In genomic region chr1:16372535-16373340, GRCh38 we compare ENCODE assay signal across 13 cellular contexts. TPM values are rescaled to one million over a fixed set of nuclear protein-coding genes. Genes with fewer than 3 reads are reported as not detected.
DNase-seq lines count a peak whose midpoint lies in the region; ATAC-seq lines count a peak whose summit lies in the region.
"Had no signal": no experiment of that assay in that cellular context is flagged by ENCODE, and none has a peak within 500 bp of the region (broad histone marks: within the 10 kb centered on the region; RNA-seq: fewer than 3 reads in every experiment).

No MANE protein-coding gene starts in this region.

- H3K4me3 Mint-ChIP-seq in activated naive CD8-positive, alpha-beta T cell treated with anti-CD3 and anti-CD28 coated beads, Interleukin-2, amount 50 U/mL, for 24 hours = peak overlapping the region; percentile 55

- H3K27ac Mint-ChIP-seq in activated naive CD8-positive, alpha-beta T cell treated with anti-CD3 and anti-CD28 coated beads, Interleukin-2, amount 50 U/mL, for 24 hours = peak overlapping the region; percentile 74

- H3K9me3 ChIP-seq in mesenchymal stem cell (ENCODE audit: control insufficient read depth, low read length) = no peaks in the 10 kb centered on the region
- H3K9me3 ChIP-seq: ascending aorta, BLaER1 had no signal

- DNase-seq in EH (ENCODE audit: low read depth) = peak; percentile 63
- no peak for DNase-seq in activated naive CD8-positive, alpha-beta T cell treated with anti-CD3 and anti-CD28 coated beads, Interleukin-2, amount 50 U/mL, for 24 hours
- no peak for DNase-seq in mesenchymal stem cell
- no peak for DNase-seq in GM19240 (ENCODE audit: insufficient read length, low spot score)
- DNase-seq in posterior vena cava (ENCODE audit: low spot score) = no peak
- DNase-seq: Karpas-422; NCI-H2081 treated with DMSO at 0.1 percent for 48 hours; stimulated activated CD4-positive, alpha-beta T cell treated with anti-CD3 and anti-CD28 coated beads, Interleukin-4, amount 100 ng/mL, for 1 hour had no signal

- no peaks in the 10 kb centered on the region for H3K79me1 ChIP-seq in mesenchymal stem cell (replicated peaks; ENCODE audit: low read length, poor library complexity, severe bottlenecking)

- H3K4me1 ChIP-seq in ACC112 (ENCODE audit: control insufficient read depth, insufficient read depth, low read length, unreplicated experiment) (peaks cover 67% of the 10 kb centered on the region), mesenchymal stem cell (ENCODE audit: control insufficient read depth, insufficient read depth, low read depth, low read length) (peaks cover 30% of the 10 kb centered on the region)

- peak overlapping the region; percentile 24 for H3K4me2 ChIP-seq in mesenchymal stem cell (ENCODE audit: low read length, poor library complexity, severe bottlenecking)
- H3K4me2 ChIP-seq: BLaER1 had no signal

- H4K8ac ChIP-seq in mesenchymal stem cell (ENCODE audit: low read length) = no peak overlapping the region

- H3K4me3 ChIP-seq in ACC112 (ENCODE audit: low read depth, low read length) = 0 out of 2 replicates have a peak overlapping the region, but pooled peaks have one; percentile 35
- H3K4me3 ChIP-seq in mesenchymal stem cell (ENCODE audit: insufficient read depth in 1 of 2, low read depth in 1 of 2, low read length in 2 of 2) = no peak overlapping the region
- H3K4me3 ChIP-seq: ascending aorta, BLaER1 had no signal

- 89% methylated on average over 5 of the region's 5 CpGs for WGBS in mesenchymal stem cell

- H2BK5ac ChIP-seq in mesenchymal stem cell (ENCODE audit: low read depth, low read length, poor library complexity, severe bottlenecking) = no peak overlapping the region

- no peak overlapping the region for H2BK15ac ChIP-seq in mesenchymal stem cell (ENCODE audit: low read depth, poor library complexity, severe bottlenecking)

- no peak overlapping the region for H2BK120ac ChIP-seq in mesenchymal stem cell (ENCODE audit: low read depth, low read length)

- peak overlapping the region; percentile 74 for H2AK5ac ChIP-seq in mesenchymal stem cell (ENCODE audit: low read length, severe bottlenecking)

- no peak for ATAC-seq in activated naive CD8-positive, alpha-beta T cell treated with anti-CD3 and anti-CD28 coated beads, Interleukin-2, amount 50 U/mL, for 24 hours
- no peak for ATAC-seq in GM18858 (IDR thresholded peaks at IDR 0.05; ENCODE audit: unreplicated experiment)
- no peak for ATAC-seq in HG03442 (IDR thresholded peaks at IDR 0.05; ENCODE audit: unreplicated experiment)

- H3K79me2 ChIP-seq in ACC112 (ENCODE audit: control insufficient read depth, insufficient read depth, low read length, unreplicated experiment) = peaks cover 92% of the 10 kb centered on the region

- H3K9me3 Mint-ChIP-seq in activated naive CD8-positive, alpha-beta T cell treated with anti-CD3 and anti-CD28 coated beads, Interleukin-2, amount 50 U/mL, for 24 hours = no peaks in the 10 kb centered on the region

- no peaks in the 10 kb centered on the region for H3K36me3 ChIP-seq in ACC112 (ENCODE audit: insufficient read depth, low read length)
- peaks cover 0 to 5% of the 10 kb centered on the region in 2 experiments for H3K36me3 ChIP-seq in mesenchymal stem cell (ENCODE audit: control insufficient read depth in 1 of 2, insufficient read depth in 2 of 2, low read depth in 1 of 2, low read length in 2 of 2)
- H3K36me3 ChIP-seq: ascending aorta had no signal

- H3K36me3 Mint-ChIP-seq in activated naive CD8-positive, alpha-beta T cell treated with anti-CD3 and anti-CD28 coated beads, Interleukin-2, amount 50 U/mL, for 24 hours (ENCODE audit: low read depth) = peaks cover 33% of the 10 kb centered on the region

- no peaks in the 10 kb centered on the region for H3K27me3 Mint-ChIP-seq in activated naive CD8-positive, alpha-beta T cell treated with anti-CD3 and anti-CD28 coated beads, Interleukin-2, amount 50 U/mL, for 24 hours

- H3K4ac ChIP-seq in mesenchymal stem cell (ENCODE audit: low read depth in 1 of 2, low read length in 2 of 2) = peak overlapping the region in 1 of 2 experiments; percentile 7

- H3K4me1 Mint-ChIP-seq in activated naive CD8-positive, alpha-beta T cell treated with anti-CD3 and anti-CD28 coated beads, Interleukin-2, amount 50 U/mL, for 24 hours = peaks cover 82% of the 10 kb centered on the region

- H3K23ac ChIP-seq in mesenchymal stem cell (ENCODE audit: low read length in 2 of 2) = no peak overlapping the region

- H4K91ac ChIP-seq in mesenchymal stem cell (ENCODE audit: low read length) = no peak overlapping the region

- H3K27me3 ChIP-seq in ACC112 (ENCODE audit: insufficient read depth, low read length) = no peaks in the 10 kb centered on the region
- no peaks in the 10 kb centered on the region for H3K27me3 ChIP-seq in mesenchymal stem cell (ENCODE audit: control insufficient read depth in 1 of 2, insufficient read depth in 1 of 2, low read length in 2 of 2)
- H3K27me3 ChIP-seq: ascending aorta, BLaER1 had no signal

- H2BK12ac ChIP-seq in mesenchymal stem cell (ENCODE audit: low read length in 2 of 2) = peak overlapping the region in 1 of 2 experiments; percentile 6

- H3K14ac ChIP-seq in mesenchymal stem cell (ENCODE audit: low read length in 2 of 2) = no peak overlapping the region

- no peak overlapping the region for H3K9ac ChIP-seq in mesenchymal stem cell (ENCODE audit: low read length)
- H3K9ac ChIP-seq: BLaER1 had no signal

- H3K27ac ChIP-seq in ACC112 (ENCODE audit: low read depth, low read length) (peak overlapping the region; percentile 66), mesenchymal stem cell (ENCODE audit: low read length, poor library complexity, severe bottlenecking) (peak overlapping the region; percentile 91)
- H3K27ac ChIP-seq: BLaER1 had no signal

- H2AFZ ChIP-seq in ACC112 (ENCODE audit: low read length, unreplicated experiment) (no peak overlapping the region), mesenchymal stem cell (ENCODE audit: low read depth, low read length) (no peak overlapping the region)

- intact Hi-C loops in posterior vena cava (cut with DNase I) = loop anchor here in 1 of 2 donors (2.0 kb wide), 1 partner anchor 58 kb away; no protein-coding TSS in a partner anchor

- peak overlapping the region in 1 of 2 experiments; percentile 46 for H3K18ac ChIP-seq in mesenchymal stem cell (ENCODE audit: low read depth in 1 of 2, low read length in 2 of 2)

RNA-seq across cellular contexts. Expression of gene SZRD1, which starts 5.7 kb away (rescaled TPM):
- polyA plus RNA-seq in mesenchymal stem cell (2013, experiment 1 of 2) = 134 TPM
- 134 TPM for polyA plus RNA-seq in mesenchymal stem cell (2013, experiment 2 of 2)
- 100 to 1,000 TPM; 115 to 167 TPM for total RNA-seq in posterior vena cava

RNA-seq across cellular contexts. Expression of gene FBXO42, which starts 20.5 kb away (rescaled TPM):
- 9.7 TPM for polyA plus RNA-seq in mesenchymal stem cell (2013, experiment 1 of 2)
- 9.3 TPM for polyA plus RNA-seq in mesenchymal stem cell (2013, experiment 2 of 2)
- total RNA-seq in posterior vena cava = 10 to 100 TPM; 17.8 to 20.8 TPM
